In the genomic region with DNA sequence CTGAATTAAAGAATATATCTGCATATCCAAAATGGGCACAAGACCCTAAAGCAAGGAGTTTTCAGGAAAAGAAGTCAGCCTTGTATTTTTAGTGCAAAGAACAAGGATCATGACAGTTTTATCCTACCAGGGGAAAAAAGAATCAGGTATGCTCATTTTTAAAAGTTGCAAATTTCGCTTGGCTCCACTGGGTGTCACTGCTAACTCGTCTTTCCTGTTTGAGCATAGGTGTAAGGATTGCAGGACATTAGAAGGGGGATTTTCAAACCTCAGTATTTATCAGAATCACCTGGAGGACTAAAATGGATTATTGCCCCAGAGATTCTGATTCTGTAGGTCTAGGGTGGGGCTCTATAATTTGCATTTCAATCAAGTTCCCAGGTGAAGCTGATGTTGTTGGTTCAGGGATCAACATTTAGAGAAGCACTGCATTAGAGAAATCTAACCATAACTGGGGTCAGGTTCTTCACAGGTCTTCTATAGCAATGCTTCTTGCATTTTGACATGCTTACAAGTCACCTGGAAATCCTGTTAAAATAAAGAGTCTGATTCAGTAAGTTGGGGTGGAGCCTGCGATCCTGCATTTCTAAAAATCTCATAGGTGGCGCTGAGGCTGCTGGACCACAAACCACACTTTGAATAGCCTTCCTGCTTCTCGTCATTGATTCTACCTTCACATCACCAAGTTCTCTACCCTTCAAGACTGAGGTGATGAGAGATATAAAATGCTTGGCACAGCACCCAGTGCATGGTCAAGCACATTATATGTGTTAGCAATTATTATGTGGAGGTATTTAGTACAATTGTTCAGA, we compare ENCODE assay signal across 1 cellular context.
TF ChIP-seq lines count a peak whose summit lies in the region.

No MANE protein-coding gene starts in this region.

TF ChIP-seq in IMR-90, 13 proteins besides CTCF, POLR2A, EP300 and RAD21 (continued from another document):
- TF ChIP-seq, protein P1, sequence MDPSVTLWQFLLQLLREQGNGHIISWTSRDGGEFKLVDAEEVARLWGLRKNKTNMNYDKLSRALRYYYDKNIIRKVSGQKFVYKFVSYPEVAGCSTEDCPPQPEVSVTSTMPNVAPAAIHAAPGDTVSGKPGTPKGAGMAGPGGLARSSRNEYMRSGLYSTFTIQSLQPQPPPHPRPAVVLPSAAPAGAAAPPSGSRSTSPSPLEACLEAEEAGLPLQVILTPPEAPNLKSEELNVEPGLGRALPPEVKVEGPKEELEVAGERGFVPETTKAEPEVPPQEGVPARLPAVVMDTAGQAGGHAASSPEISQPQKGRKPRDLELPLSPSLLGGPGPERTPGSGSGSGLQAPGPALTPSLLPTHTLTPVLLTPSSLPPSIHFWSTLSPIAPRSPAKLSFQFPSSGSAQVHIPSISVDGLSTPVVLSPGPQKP (IDR thresholded peaks at IDR 0.05; ENCODE audit: borderline replicate concordance, low read depth, low read length), result no peak
- no peak for TF ChIP-seq MXI1 (IDR thresholded peaks at IDR 0.05; ENCODE audit: borderline replicate concordance, low read depth, low read length)
